1 cellular context compared by ENCODE assay signal in the genomic region with DNA sequence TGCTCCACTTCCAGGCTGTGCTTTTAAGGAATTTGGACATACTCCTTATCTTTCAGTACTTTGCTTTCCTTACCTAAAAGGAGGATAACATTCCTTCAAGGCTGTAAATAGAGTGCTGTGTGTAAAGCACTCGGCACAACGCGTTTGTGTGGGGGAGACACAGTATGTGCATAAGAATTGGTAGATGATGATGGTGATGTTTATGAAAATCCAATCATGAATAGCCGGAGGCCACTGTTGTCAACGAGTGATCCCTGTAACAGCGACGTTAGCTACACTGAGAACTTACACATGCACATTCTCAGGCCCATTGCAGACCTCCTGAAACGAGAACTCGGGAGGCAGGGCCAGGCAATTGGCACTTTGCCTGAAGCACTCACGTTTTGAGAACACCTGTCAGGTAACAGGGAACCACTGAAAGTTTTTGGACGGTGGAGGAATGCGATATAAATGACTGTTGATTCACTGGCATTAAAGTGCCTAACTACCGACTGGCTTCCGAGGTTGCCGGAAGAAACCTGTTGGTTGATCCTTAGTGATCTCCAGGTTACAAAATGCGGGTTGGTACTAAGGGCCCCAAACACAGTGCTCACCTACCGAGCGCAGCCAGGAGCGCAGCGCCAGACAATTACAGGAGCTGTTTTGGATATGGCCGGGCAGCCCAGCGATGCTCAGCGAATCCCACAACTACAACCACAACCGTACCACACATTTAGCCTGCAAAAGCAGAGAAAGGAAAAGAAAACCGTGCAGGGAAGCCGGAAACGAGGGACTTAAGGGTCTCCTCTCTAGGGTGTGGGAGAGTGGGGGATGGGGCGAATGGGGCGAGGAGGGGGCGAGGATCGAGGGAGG.
TF ChIP-seq lines count a peak whose summit lies in the region.

No MANE protein-coding gene starts in this region.

TF ChIP-seq in K562, 482 proteins besides CTCF, POLR2A, EP300 and RAD21 (continued from another document):
- TF ChIP-seq ZNF197 (CRISPR knock-in tag; IDR thresholded peaks at IDR 0.05; ENCODE audit: low read depth) (no peak), HEY1 (CRISPR knock-in tag; IDR thresholded peaks at IDR 0.05; ENCODE audit: borderline replicate concordance) (no peak), NFIC (IDR thresholded peaks at IDR 0.05) (peak; percentile 34; the same call in 1 of the 2 replicates), SP1 (CRISPR knock-in tag; IDR thresholded peaks at IDR 0.05) (peak; percentile 38; the same call in 1 of the 2 replicates), HDAC2 (IDR thresholded peaks at IDR 0.05) (0 out of 2 replicates have a peak, but pooled peaks have one; percentile 24)
- TF ChIP-seq, protein P1, sequence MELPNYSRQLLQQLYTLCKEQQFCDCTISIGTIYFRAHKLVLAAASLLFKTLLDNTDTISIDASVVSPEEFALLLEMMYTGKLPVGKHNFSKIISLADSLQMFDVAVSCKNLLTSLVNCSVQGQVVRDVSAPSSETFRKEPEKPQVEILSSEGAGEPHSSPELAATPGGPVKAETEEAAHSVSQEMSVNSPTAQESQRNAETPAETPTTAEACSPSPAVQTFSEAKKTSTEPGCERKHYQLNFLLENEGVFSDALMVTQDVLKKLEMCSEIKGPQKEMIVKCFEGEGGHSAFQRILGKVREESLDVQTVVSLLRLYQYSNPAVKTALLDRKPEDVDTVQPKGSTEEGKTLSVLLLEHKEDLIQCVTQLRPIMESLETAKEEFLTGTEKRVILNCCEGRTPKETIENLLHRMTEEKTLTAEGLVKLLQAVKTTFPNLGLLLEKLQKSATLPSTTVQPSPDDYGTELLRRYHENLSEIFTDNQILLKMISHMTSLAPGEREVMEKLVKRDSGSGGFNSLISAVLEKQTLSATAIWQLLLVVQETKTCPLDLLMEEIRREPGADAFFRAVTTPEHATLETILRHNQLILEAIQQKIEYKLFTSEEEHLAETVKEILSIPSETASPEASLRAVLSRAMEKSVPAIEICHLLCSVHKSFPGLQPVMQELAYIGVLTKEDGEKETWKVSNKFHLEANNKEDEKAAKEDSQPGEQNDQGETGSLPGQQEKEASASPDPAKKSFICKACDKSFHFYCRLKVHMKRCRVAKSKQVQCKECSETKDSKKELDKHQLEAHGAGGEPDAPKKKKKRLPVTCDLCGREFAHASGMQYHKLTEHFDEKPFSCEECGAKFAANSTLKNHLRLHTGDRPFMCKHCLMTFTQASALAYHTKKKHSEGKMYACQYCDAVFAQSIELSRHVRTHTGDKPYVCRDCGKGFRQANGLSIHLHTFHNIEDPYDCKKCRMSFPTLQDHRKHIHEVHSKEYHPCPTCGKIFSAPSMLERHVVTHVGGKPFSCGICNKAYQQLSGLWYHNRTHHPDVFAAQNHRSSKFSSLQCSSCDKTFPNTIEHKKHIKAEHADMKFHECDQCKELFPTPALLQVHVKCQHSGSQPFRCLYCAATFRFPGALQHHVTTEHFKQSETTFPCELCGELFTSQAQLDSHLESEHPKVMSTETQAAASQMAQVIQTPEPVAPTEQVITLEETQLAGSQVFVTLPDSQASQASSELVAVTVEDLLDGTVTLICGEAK (IDR thresholded peaks at IDR 0.05), result 0 out of 2 replicates have a peak, but pooled peaks have one; percentile 27
- TF ChIP-seq, protein P1 (CRISPR knock-in tag; IDR thresholded peaks at IDR 0.05), result no peak
TF ChIP-seq in K562: peak in this region for 8.
